ENCODE assay signal across 18 cellular contexts in the genomic region with DNA sequence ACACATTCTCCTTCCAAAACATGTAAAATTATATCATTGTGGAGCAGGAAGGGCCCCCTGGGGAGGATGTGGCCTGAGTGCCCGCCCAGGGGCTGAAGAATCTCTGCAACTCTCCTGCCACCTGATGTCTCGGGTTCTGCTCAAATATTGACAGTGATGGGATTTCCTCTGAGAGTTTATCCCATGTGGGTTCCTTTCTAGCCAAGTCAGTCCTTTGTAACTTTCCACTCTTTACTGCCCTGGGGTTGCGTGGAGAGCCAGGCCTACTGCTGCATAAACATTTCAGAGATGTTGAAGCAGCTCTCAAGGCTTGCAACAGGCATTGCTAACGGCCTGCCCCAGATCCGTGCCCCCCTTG. TPM values are rescaled to one million over a fixed set of nuclear protein-coding genes. Genes with fewer than 3 reads are reported as not detected.
A peak's percentile ranks its signal among the peaks of the same experiment; 100 is the strongest.
DNase-seq lines count a peak whose midpoint lies in the region; ATAC-seq and TF ChIP-seq lines count a peak whose summit lies in the region.
"Had no signal": no experiment of that assay in that cellular context is flagged by ENCODE, and none has a peak within 500 bp of the region (broad histone marks: within the 10 kb centered on the region; RNA-seq: fewer than 3 reads in every experiment).

No MANE protein-coding gene starts in this region.

- H3K79me2 ChIP-seq in GM23338 (replicated peaks; ENCODE audit: insufficient read depth) (peaks cover 8% of the 10 kb centered on the region; the same call in 1 of the 2 replicates), hepatocyte (peaks cover 2% of the 10 kb centered on the region)

- H3K27ac Mint-ChIP-seq in GM23338 (peak overlapping the region; percentile 85), natural killer cell (no peak overlapping the region)

- H3K4me1 ChIP-seq in GM23338 (ENCODE audit: insufficient read depth) = peaks cover 37% of the 10 kb centered on the region
- H3K4me1 ChIP-seq in ascending aorta = peaks cover 18 to 47% of the 10 kb centered on the region in 2 donors
- H3K4me1 ChIP-seq in hepatocyte (ENCODE audit: insufficient read depth) = peaks cover 39% of the 10 kb centered on the region
- H3K4me1 ChIP-seq in rectal smooth muscle tissue (ENCODE audit: control insufficient read depth, insufficient read depth, low read length) = peaks cover 12% of the 10 kb centered on the region
- H3K4me1 ChIP-seq: HAP-1 had no signal

- H3F3A ChIP-seq in GM23338 (replicated peaks; ENCODE audit: low read depth) = 0 out of 2 replicates have a peak, but pooled peaks cover 9% of the 10 kb centered on the region

- H3K4me2 ChIP-seq in GM23338 (peak overlapping the region; percentile 42), hepatocyte (peak overlapping the region; percentile 53)

- H3K9me3 ChIP-seq in ascending aorta = no peaks in the 10 kb centered on the region
- no peaks in the 10 kb centered on the region for H3K9me3 ChIP-seq in hepatocyte (ENCODE audit: low read depth)
- H3K9me3 ChIP-seq: HAP-1 had no signal

- no peaks in the 10 kb centered on the region; the same call in 2 of the 3 replicates for H3K9me3 Mint-ChIP-seq in GM23338
- no peaks in the 10 kb centered on the region for H3K9me3 Mint-ChIP-seq in natural killer cell

- 22% methylated on average over 5 of the region's 5 CpGs for WGBS in hepatocyte (ENCODE audit: low lambda C conversion rate, missing lambda C conversion rate)

- TF ChIP-seq CTCF in GM23338 (conservative IDR thresholded peaks at IDR 0.05; ENCODE audit: low read depth in 2 of 2) (no peak), ascending aorta (IDR thresholded peaks at IDR 0.05) (no peak), hepatocyte (IDR thresholded peaks at IDR 0.05; ENCODE audit: poor library complexity) (no peak), natural killer cell (IDR thresholded peaks at IDR 0.05) (no peak)

- no peak overlapping the region for H3K9ac ChIP-seq in rectal smooth muscle tissue (ENCODE audit: low read length)

- H3K9me2 ChIP-seq in GM23338 (ENCODE audit: insufficient read depth) (no peaks in the 10 kb centered on the region), hepatocyte (replicated peaks; ENCODE audit: insufficient read depth) (no peaks in the 10 kb centered on the region)

- intact Hi-C loops in ascending aorta (cut with DNase I) (loop anchor here (5.0 kb wide), 1 partner anchor 38 kb away; no protein-coding TSS in a partner anchor), natural killer cell (cut with micrococcal nuclease) (no loop called here)

- H3K27me3 ChIP-seq in GM23338 (ENCODE audit: insufficient read depth) (no peaks in the 10 kb centered on the region), ascending aorta (no peaks in the 10 kb centered on the region), hepatocyte (no peaks in the 10 kb centered on the region), rectal smooth muscle tissue (ENCODE audit: control insufficient read depth, insufficient read depth, low read length) (no peaks in the 10 kb centered on the region)

- H3K36me3 Mint-ChIP-seq in GM23338 (ENCODE audit: low read depth) (peaks cover 3% of the 10 kb centered on the region; the same call in 1 of the 3 replicates), natural killer cell (no peaks in the 10 kb centered on the region)

- no peaks in the 10 kb centered on the region for H3K36me3 ChIP-seq in GM23338 (ENCODE audit: insufficient read depth)
- H3K36me3 ChIP-seq in ascending aorta = no peaks in the 10 kb centered on the region
- H3K36me3 ChIP-seq in hepatocyte (replicated peaks; ENCODE audit: insufficient read depth, low read depth) = no peaks in the 10 kb centered on the region
- H3K36me3 ChIP-seq in rectal smooth muscle tissue (ENCODE audit: control insufficient read depth, insufficient read depth, low read length) = no peaks in the 10 kb centered on the region
- H3K36me3 ChIP-seq: HAP-1 had no signal

- no peak for ATAC-seq in GM23338
- no peak for ATAC-seq in natural killer cell
- no peak for ATAC-seq in GM19397 (IDR thresholded peaks at IDR 0.05; ENCODE audit: unreplicated experiment)

- no peak overlapping the region for H3K4me3 ChIP-seq in GM23338
- H3K4me3 ChIP-seq in ascending aorta = no peak overlapping the region
- no peak overlapping the region for H3K4me3 ChIP-seq in hepatocyte
- H3K4me3 ChIP-seq in rectal smooth muscle tissue (ENCODE audit: low read length) = no peak overlapping the region
- H3K4me3 ChIP-seq: HAP-1 had no signal

- peaks cover 17% of the 10 kb centered on the region for H3K27me3 Mint-ChIP-seq in GM23338 (ENCODE audit: insufficient read depth, low read depth, poor library complexity)
- H3K27me3 Mint-ChIP-seq in natural killer cell (ENCODE audit: low read depth in 2 of 2) = no peaks in the 10 kb centered on the region

- H4K20me1 ChIP-seq in GM23338 (replicated peaks; ENCODE audit: insufficient read depth) (no peaks in the 10 kb centered on the region), hepatocyte (ENCODE audit: insufficient read depth, poor library complexity, severe bottlenecking) (no peaks in the 10 kb centered on the region)

- no peak overlapping the region for H2AFZ ChIP-seq in GM23338
- H2AFZ ChIP-seq in hepatocyte = no peak overlapping the region

- DNase-seq in GM23338 (ENCODE audit: low spot score) (no peak), ascending aorta (ENCODE audit: low spot score in 2 of 2) (no peak), hepatocyte (ENCODE audit: low spot score) (peak; percentile 70), GOT3 (lab: John Stamatoyannopoulos, UW) (no peak), natural killer cell (no peak), NCI-H1930 (lab: John Stamatoyannopoulos, UW) (no peak)
- DNase-seq: activated CD8-positive, alpha-beta memory T cell treated with anti-CD3 and anti-CD28 coated beads for 24 hours; activated naive CD4-positive, alpha-beta T cell; cortex of kidney; foreskin melanocyte; NCI-H1092 treated with DMSO at 0.1 percent for 48 hours; NCI-H774; SIG-M5; stimulated activated CD8-positive, alpha-beta memory T cell treated with anti-CD3 and anti-CD28 coated beads, Interleukin-4, amount 100 ng/mL, for 48 hours had no signal

- H3K4me1 Mint-ChIP-seq in GM23338 = peaks cover 73% of the 10 kb centered on the region
- peaks cover 0 to 16% of the 10 kb centered on the region in 2 donors for H3K4me1 Mint-ChIP-seq in natural killer cell

- peak overlapping the region; percentile 87; the same call in 1 of the 2 replicates for H3K27ac ChIP-seq in GM23338 (ENCODE audit: low read depth)
- H3K27ac ChIP-seq in ascending aorta = peak overlapping the region; percentile 79 to 90
- H3K27ac ChIP-seq in hepatocyte = peak overlapping the region; percentile 86
- peak overlapping the region; percentile 71 for H3K27ac ChIP-seq in rectal smooth muscle tissue (ENCODE audit: low read depth, low read length)

- H3K4me3 Mint-ChIP-seq in GM23338 (peak overlapping the region; percentile 36), natural killer cell (no peak overlapping the region)

TF ChIP-seq in GM23338, 12 proteins besides CTCF, POLR2A, EP300 and RAD21 (continues in another document):
- no peak for TF ChIP-seq ZNF331 (CRISPR knock-in tag; IDR thresholded peaks at IDR 0.05; ENCODE audit: low read depth)
- TF ChIP-seq, protein P1, sequence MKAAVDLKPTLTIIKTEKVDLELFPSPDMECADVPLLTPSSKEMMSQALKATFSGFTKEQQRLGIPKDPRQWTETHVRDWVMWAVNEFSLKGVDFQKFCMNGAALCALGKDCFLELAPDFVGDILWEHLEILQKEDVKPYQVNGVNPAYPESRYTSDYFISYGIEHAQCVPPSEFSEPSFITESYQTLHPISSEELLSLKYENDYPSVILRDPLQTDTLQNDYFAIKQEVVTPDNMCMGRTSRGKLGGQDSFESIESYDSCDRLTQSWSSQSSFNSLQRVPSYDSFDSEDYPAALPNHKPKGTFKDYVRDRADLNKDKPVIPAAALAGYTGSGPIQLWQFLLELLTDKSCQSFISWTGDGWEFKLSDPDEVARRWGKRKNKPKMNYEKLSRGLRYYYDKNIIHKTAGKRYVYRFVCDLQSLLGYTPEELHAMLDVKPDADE (IDR thresholded peaks at IDR 0.05) = no peak

RNA-seq across cellular contexts. Expression of a gene that starts 4.0 kb away (rescaled TPM):
- 21.4 and 26.9 TPM in 2 replicates for total RNA-seq in GM23338 (2014; rRNA removed; shearing (Covaris generic))
- polyA plus RNA-seq in GM23338 (2016; fragmentation: Nextera tagmentation; extraction: Ambion mirVana) (17.4 and 22.4 TPM in 2 replicates), hepatocyte (89.6 and 99.1 TPM in 2 replicates)
- total RNA-seq in ascending aorta (0.32 TPM), hepatocyte (56.8 and 58.3 TPM in 2 replicates), natural killer cell (not detected)

RNA-seq across cellular contexts. Expression of a gene that starts 28.1 kb away (rescaled TPM):
- total RNA-seq in GM23338 (2014; rRNA removed; shearing (Covaris generic)) = not detected in 2 replicates
- polyA plus RNA-seq in GM23338 (2016; fragmentation: Nextera tagmentation; extraction: Ambion mirVana) (not detected in 2 replicates), hepatocyte (not detected in 2 replicates)
- total RNA-seq in ascending aorta (not detected), hepatocyte (not detected in 2 replicates), natural killer cell (not detected)
- polyA plus RNA-seq: keratinocyte had no signal

RNA-seq across cellular contexts. Expression of a gene that starts 32.9 kb away (rescaled TPM):
- total RNA-seq in GM23338 (2014; rRNA removed; shearing (Covaris generic)) = 57.4 and 59.6 TPM in 2 replicates
- polyA plus RNA-seq in GM23338 (2016; fragmentation: Nextera tagmentation; extraction: Ambion mirVana) (160 and 178 TPM in 2 replicates), hepatocyte (64.1 and 81.4 TPM in 2 replicates)
- total RNA-seq in ascending aorta (133 TPM), hepatocyte (42.7 and 49.0 TPM in 2 replicates), natural killer cell (100 to 1,000 TPM; 163 to 207 (median 188) TPM)

Comparison
In these comparisons a context has a peak if more than half of its experiments do, and no peak if none do; other contexts are left out.
1. RNA of a gene that starts 4.0 kb away (total RNA-seq): 56.8 to 58.3 TPM in hepatocyte and 21.4 to 26.9 TPM in GM23338; 0.32 TPM in ascending aorta (single experiment) and not detected in natural killer cell; every median in the first group is over 10 times any median in the second.
2. Peak in every context shown above with its lines, with median percentiles within 50 percentile points of each other: H3K27ac ChIP-seq.